Comparison of ENCODE assay signal across 1 cellular context in genomic region chr16:23642246-23642774, GRCh38.
TF ChIP-seq lines count a peak whose summit lies in the region.

No MANE protein-coding gene starts in this region.

TF ChIP-seq in K562, 482 proteins besides CTCF, POLR2A, EP300 and RAD21:
- TF ChIP-seq ZNF384 (IDR thresholded peaks at IDR 0.05; ENCODE audit: low read depth, low read length) (no peak), CXXC5 (CRISPR knock-in tag; IDR thresholded peaks at IDR 0.05) (no peak), MXI1 (IDR thresholded peaks at IDR 0.05; ENCODE audit: low read depth, low read length) (no peak), CEBPG (CRISPR knock-in tag; IDR thresholded peaks at IDR 0.05) (no peak), CEBPG (tag; conservative IDR thresholded peaks at IDR 0.05 in 1 of 2, IDR thresholded peaks at IDR 0.05 in 1 of 2) (no peak), KAT2B (IDR thresholded peaks at IDR 0.05; ENCODE audit: low read depth, low read length) (no peak), PML (IDR thresholded peaks at IDR 0.05; ENCODE audit: low read length) (no peak), HLTF (IDR thresholded peaks at IDR 0.05) (no peak), ELF4 (CRISPR knock-in tag; IDR thresholded peaks at IDR 0.05) (no peak), TCF3 (CRISPR knock-in tag; IDR thresholded peaks at IDR 0.05) (no peak)
- TF ChIP-seq, protein P1, sequence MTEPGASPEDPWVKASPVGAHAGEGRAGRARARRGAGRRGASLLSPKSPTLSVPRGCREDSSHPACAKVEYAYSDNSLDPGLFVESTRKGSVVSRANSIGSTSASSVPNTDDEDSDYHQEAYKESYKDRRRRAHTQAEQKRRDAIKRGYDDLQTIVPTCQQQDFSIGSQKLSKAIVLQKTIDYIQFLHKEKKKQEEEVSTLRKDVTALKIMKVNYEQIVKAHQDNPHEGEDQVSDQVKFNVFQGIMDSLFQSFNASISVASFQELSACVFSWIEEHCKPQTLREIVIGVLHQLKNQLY (CRISPR knock-in tag; conservative IDR thresholded peaks at IDR 0.05) = no peak
